8 cellular contexts compared by ENCODE assay signal in the genomic region with DNA sequence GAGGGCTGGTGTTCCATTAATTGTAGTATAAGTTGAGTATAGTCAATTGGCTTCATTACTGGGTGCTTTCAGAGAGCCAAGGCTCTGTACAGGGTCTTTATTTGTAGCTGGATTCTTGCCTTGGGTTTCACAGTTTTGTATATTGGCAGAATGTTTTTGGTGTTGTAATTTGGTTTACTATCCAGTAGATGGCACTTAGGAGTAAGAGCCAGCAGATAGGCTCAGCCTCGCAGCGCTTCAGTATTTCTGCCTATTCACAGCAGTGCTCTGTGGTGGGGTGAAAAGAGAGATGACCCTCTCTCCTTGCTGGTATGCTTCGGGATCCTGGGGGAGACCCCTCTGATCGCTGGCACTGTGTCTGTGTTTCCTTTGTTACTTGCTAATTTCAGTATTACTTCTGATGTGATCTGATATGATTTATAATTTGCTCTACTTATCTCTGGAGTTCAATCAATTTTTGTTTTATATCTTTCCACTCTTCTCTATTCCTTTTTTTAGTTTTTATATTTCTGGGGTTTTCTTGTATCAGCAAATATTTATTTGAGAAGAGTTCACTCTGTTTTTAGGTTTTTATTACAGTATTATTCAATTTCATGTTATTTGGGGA. TPM values are rescaled to one million over a fixed set of nuclear protein-coding genes. Genes with fewer than 3 reads are reported as not detected.
DNase-seq lines count a peak whose midpoint lies in the region; ATAC-seq and TF ChIP-seq lines count a peak whose summit lies in the region.

No MANE protein-coding gene starts in this region.

- H3F3A ChIP-seq in PC-9 (ENCODE audit: insufficient read depth, low read depth), result no peaks in the 10 kb centered on the region

- DNase-seq in SIG-M5 treated with dmso at 0.1 percent for 504 hours (lab: John Stamatoyannopoulos, UW; ENCODE audit: unreplicated experiment) (peak; percentile 54), SIG-M5 (lab: John Stamatoyannopoulos, UW) (no peak), HL-60 (ENCODE audit: low read depth in 1 of 2, low spot score in 1 of 2) (peak in 1 of 2 experiments; percentile 18), PC-9 (peak in 1 of 2 experiments; percentile 5), cerebellum (ENCODE audit: low spot score) (peak; percentile 1), left kidney (ENCODE audit: low read depth, low spot score) (peak; percentile 54), stromal cell of bone marrow (ENCODE audit: low read depth) (peak; percentile 13)

- no TSS peak for BruUV-seq in PC-9 (replicated peaks; lab: Mats Ljungman, UMichigan)

- TF ChIP-seq CTCF in HL-60 (IDR thresholded peaks at IDR 0.05; ENCODE audit: insufficient read depth, low read length) (peak; percentile 26), PC-9 (conservative IDR thresholded peaks at IDR 0.05) (peak; percentile 65)

- H4K20me1 ChIP-seq in PC-9 (ENCODE audit: insufficient read depth), result no peaks in the 10 kb centered on the region

- peak; percentile 92 for ATAC-seq in GM21526 (IDR thresholded peaks at IDR 0.05; ENCODE audit: low FRiP score, unreplicated experiment)

- H3K27me3 ChIP-seq in HL-60 (ENCODE audit: insufficient read depth, poor library complexity, severe bottlenecking) (no peaks in the 10 kb centered on the region), PC-9 (ENCODE audit: insufficient read depth, low read depth) (no peaks in the 10 kb centered on the region)

- H3K4me2 ChIP-seq in PC-9, result no peak overlapping the region

- H3K4me3 ChIP-seq in HL-60 (replicated peaks; ENCODE audit: insufficient read depth, low read length) (no peak overlapping the region), PC-9 (no peak overlapping the region)

- no peak overlapping the region for H3K27ac ChIP-seq in HL-60 (replicated peaks)
- H3K27ac ChIP-seq in PC-9, result no peak overlapping the region

- H3K9me3 ChIP-seq in PC-9 (ENCODE audit: insufficient read depth, low read depth), result no peaks in the 10 kb centered on the region

- intact Hi-C loops in PC-9 (cut with micrococcal nuclease; ENCODE audit: unreplicated experiment), result loop anchor here (1.0 to 5.0 kb wide), 2 partner anchors 57 to 542 kb away; no protein-coding TSS in a partner anchor

- no peaks in the 10 kb centered on the region for H3K36me3 ChIP-seq in PC-9 (ENCODE audit: low read depth)

- CTCF ChIA-PET in PC-9 (lab: Charles Lee), result interaction anchor here (0.7 kb wide), 2 partner anchors 59 to 543 kb away, joined by 3 read pairs; no protein-coding TSS in a partner anchor

- POLR2A ChIA-PET in PC-9 (lab: Charles Lee; ENCODE audit: unreplicated experiment), result no interaction called here

- no peaks in the 10 kb centered on the region for H3K9me2 ChIP-seq in PC-9 (ENCODE audit: insufficient read depth)

- H3K79me2 ChIP-seq in PC-9 (ENCODE audit: low read depth), result no peaks in the 10 kb centered on the region

- no peak overlapping the region for H2AFZ ChIP-seq in PC-9

- no peaks in the 10 kb centered on the region for H3K4me1 ChIP-seq in PC-9 (replicated peaks; ENCODE audit: insufficient read depth)

RNA-seq across cellular contexts. Expression of gene ANO5, which starts 52.2 kb away (rescaled TPM):
- total RNA-seq in PC-9 (2021), result not detected in 2 replicates
- total RNA-seq in cerebellum, result 9.8 TPM

Comparison
In these comparisons a context has a peak if more than half of its experiments do, and no peak if none do; other contexts are left out.
1. RNA of gene ANO5, which starts 52.2 kb away (total RNA-seq): 9.8 TPM in cerebellum (single experiment); not detected in PC-9; every median in the first group is over 10 times any median in the second.